In the genomic region with DNA sequence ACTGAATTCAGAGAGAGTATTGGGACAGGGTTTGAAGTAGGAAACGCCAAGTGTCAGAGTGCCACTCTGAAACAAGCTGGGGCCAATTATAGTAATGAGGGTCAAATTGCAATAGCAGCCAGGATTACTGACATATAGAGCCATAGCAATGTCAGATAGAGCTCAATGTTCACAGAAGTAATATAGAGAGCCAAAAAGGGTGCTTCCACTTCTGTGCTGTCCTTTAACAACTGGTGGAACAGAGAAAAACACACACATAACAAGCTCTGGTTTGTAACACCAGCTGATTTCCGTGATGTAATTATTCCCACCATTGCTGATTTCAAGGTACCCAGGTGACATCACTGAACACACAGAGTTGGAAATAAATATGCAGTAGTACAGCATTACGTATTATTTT, we compare ENCODE assay signal across 1 cellular context.
TF ChIP-seq lines count a peak whose summit lies in the region.

No MANE protein-coding gene starts in this region.

TF ChIP-seq in GM12878, 131 proteins besides CTCF, POLR2A, EP300 and RAD21:
- TF ChIP-seq CREM (IDR thresholded peaks at IDR 0.05; ENCODE audit: low read depth) = peak; percentile 31; the same call in 1 of the 2 replicates
- TF ChIP-seq, protein P1, sequence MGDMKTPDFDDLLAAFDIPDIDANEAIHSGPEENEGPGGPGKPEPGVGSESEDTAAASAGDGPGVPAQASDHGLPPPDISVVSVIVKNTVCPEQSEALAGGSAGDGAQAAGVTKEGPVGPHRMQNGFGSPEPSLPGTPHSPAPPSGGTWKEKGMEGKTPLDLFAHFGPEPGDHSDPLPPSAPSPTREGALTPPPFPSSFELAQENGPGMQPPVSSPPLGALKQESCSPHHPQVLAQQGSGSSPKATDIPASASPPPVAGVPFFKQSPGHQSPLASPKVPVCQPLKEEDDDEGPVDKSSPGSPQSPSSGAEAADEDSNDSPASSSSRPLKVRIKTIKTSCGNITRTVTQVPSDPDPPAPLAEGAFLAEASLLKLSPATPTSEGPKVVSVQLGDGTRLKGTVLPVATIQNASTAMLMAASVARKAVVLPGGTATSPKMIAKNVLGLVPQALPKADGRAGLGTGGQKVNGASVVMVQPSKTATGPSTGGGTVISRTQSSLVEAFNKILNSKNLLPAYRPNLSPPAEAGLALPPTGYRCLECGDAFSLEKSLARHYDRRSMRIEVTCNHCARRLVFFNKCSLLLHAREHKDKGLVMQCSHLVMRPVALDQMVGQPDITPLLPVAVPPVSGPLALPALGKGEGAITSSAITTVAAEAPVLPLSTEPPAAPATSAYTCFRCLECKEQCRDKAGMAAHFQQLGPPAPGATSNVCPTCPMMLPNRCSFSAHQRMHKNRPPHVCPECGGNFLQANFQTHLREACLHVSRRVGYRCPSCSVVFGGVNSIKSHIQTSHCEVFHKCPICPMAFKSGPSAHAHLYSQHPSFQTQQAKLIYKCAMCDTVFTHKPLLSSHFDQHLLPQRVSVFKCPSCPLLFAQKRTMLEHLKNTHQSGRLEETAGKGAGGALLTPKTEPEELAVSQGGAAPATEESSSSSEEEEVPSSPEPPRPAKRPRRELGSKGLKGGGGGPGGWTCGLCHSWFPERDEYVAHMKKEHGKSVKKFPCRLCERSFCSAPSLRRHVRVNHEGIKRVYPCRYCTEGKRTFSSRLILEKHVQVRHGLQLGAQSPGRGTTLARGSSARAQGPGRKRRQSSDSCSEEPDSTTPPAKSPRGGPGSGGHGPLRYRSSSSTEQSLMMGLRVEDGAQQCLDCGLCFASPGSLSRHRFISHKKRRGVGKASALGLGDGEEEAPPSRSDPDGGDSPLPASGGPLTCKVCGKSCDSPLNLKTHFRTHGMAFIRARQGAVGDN (IDR thresholded peaks at IDR 0.05) = no peak
- TF ChIP-seq CREB1 (IDR thresholded peaks at IDR 0.05; ENCODE audit: low read depth) = peak; percentile 55; the same call in 1 of the 2 replicates
- no peak for TF ChIP-seq CEBPZ (IDR thresholded peaks at IDR 0.05; ENCODE audit: low read depth, low read length)
- no peak for TF ChIP-seq RAD51 (IDR thresholded peaks at IDR 0.05)
- TF ChIP-seq JUNB (IDR thresholded peaks at IDR 0.05) = no peak
TF ChIP-seq in GM12878: peak in this region for 2.
